ENCODE assay signal across 11 cellular contexts in the genomic region with DNA sequence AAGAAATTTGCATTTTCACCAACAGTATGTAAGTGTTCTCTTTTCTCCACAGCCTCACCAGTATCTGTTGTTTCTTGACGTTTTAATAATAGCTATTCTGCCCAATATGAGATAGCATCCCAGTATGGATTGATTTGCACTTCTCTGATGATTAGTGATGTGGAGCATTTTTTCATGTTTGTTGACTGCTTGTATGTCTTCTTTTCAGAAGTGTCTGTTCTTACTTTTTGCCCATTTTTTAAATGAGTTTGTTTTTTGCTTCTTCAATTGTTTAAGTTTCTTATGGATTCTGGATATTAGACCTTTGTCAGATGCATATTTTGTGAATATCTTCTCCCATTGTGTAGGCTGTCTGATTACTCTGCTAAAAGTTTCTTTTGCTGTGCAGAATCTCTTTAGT.
"Had no signal": no experiment of that assay in that cellular context is flagged by ENCODE, and none has a peak within 500 bp of the region (broad histone marks: within the 10 kb centered on the region; RNA-seq: fewer than 3 reads in every experiment).

No MANE protein-coding gene starts in this region.

- H3K27ac ChIP-seq: GM23248 had no signal

- H3K9ac ChIP-seq: GM23248 had no signal

- DNase-seq: GM23248, GOT3, H7, H9, HCEC 1CT, HFFc6 had no signal

- H3K36me3 ChIP-seq: HAP-1 had no signal

- H3K9me3 ChIP-seq: HAP-1 had no signal

- H3K4me1 ChIP-seq: HAP-1 had no signal

- H2AFZ ChIP-seq: GM23248, GM23338 had no signal

- ATAC-seq: GM23338, HCT116 had no signal

- H3K4me3 ChIP-seq: GM23248, GM23338, HAP-1 had no signal

- FAIRE-seq: H1, H54 had no signal

- H3K4me2 ChIP-seq: GM23338 had no signal
